8 cellular contexts compared by ENCODE assay signal in the genomic region with DNA sequence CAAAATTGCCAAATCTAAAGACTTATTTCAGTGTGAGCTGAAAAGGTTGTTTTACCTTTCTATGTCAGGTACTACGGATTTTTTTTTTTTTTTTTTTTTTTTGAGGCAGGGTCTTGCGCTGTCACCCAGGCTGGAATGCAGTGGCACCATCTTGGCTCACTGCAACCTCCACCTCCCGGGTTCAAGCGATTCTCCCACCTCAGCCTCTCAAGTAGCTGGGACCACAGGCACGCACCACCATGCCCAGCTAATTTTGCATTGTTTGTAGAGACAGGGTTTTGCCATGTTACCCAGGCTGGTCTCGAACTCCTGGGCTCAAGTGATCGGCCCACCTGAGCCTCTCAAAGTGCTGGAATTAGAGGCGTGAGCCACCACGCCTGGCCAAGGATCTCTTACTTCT. TPM values are rescaled to one million over a fixed set of nuclear protein-coding genes. Genes with fewer than 3 reads are reported as not detected.
DNase-seq lines count a peak whose midpoint lies in the region; ATAC-seq and TF ChIP-seq lines count a peak whose summit lies in the region.
"Not testable (repeated sequence)": the region's sequence is repeated elsewhere in the genome, so short reads cannot be mapped to it uniquely, and the experiment has no call there.

No MANE protein-coding gene starts in this region.

- 95% methylated on average over 9 of the region's 9 CpGs for WGBS in SK-N-SH (ENCODE audit: low lambda C conversion rate)

- not testable (repeated sequence) for H3K9me3 Mint-ChIP-seq in CD4-positive, alpha-beta T cell; activated T-helper 1 cell treated with anti-CD3 and anti-CD28 coated beads, Interleukin-12 subunit alpha, Interleukin-12 subunit beta, Interleukin-2, Interleukin-4 antibody, amounts not matched to agents 30 ng/mL and 10 ng/mL and 1 ng/mL, durations not matched to agents 14 hours and 24 hours and 36 hours; central memory CD8-positive, alpha-beta T cell; naive thymus-derived CD8-positive, alpha-beta T cell; stimulated activated memory B cell treated with anti-CD40 and anti-IgM and Interleukin-4, amounts not matched to agents 10 μg/mL and 1 μg/mL and 100 μg/mL, for 72 hours

- CTCF ChIA-PET in CD4-positive, alpha-beta T cell (lab: Charles Lee), result not testable (repeated sequence)
- CTCF ChIA-PET in SK-N-SH (lab: Yijun Ruan, JAX), result interaction anchor here (1.5 kb wide), 1 partner anchor 10 kb away, joined by 3 read pairs; no protein-coding TSS in a partner anchor

- POLR2A ChIA-PET in CD4-positive, alpha-beta T cell (lab: Charles Lee), result not testable (repeated sequence)
- POLR2A ChIA-PET in SK-N-SH (lab: Yijun Ruan, JAX), result interaction anchor here (2.0 kb wide), 1 partner anchor 18 kb away, joined by 11 read pairs; a partner anchor contains a TSS
- POLR2A ChIA-PET in naive thymus-derived CD8-positive, alpha-beta T cell (lab: Charles Lee), result interaction anchor here (0.8 to 1.1 kb wide), 2 partner anchors 15 to 17 kb away, joined by 3 to 7 read pairs; a partner anchor contains a TSS

- H3K36me3 Mint-ChIP-seq in CD4-positive, alpha-beta T cell (ENCODE audit: low read depth), result peaks cover 64% of the 10 kb centered on the region
- peaks cover 47% of the 10 kb centered on the region for H3K36me3 Mint-ChIP-seq in activated T-helper 1 cell treated with anti-CD3 and anti-CD28 coated beads, Interleukin-12 subunit alpha, Interleukin-12 subunit beta, Interleukin-2, Interleukin-4 antibody, amounts not matched to agents 30 ng/mL and 10 ng/mL and 1 ng/mL, durations not matched to agents 14 hours and 24 hours and 36 hours (ENCODE audit: low read depth)
- peaks cover 25% of the 10 kb centered on the region for H3K36me3 Mint-ChIP-seq in central memory CD8-positive, alpha-beta T cell (ENCODE audit: insufficient read depth)
- peaks cover 0 to 29% (median 13%) of the 10 kb centered on the region in 3 donors for H3K36me3 Mint-ChIP-seq in naive thymus-derived CD8-positive, alpha-beta T cell
- peaks cover 21% of the 10 kb centered on the region for H3K36me3 Mint-ChIP-seq in stimulated activated memory B cell treated with anti-CD40 and anti-IgM and Interleukin-4, amounts not matched to agents 10 μg/mL and 1 μg/mL and 100 μg/mL, for 72 hours

- DNase-seq in CD4-positive, alpha-beta T cell; SK-N-SH; activated T-helper 1 cell treated with anti-CD3 and anti-CD28 coated beads, Interleukin-12 subunit alpha, Interleukin-12 subunit beta, Interleukin-2, Interleukin-4 antibody, amounts not matched to agents 30 ng/mL and 10 ng/mL and 1 ng/mL, durations not matched to agents 14 hours and 24 hours and 36 hours (ENCODE audit: low spot score); central memory CD8-positive, alpha-beta T cell (ENCODE audit: low spot score in 2 of 2); cardiac muscle cell (ENCODE audit: low read depth in 1 of 2, low spot score in 1 of 2); naive thymus-derived CD8-positive, alpha-beta T cell: not testable (repeated sequence)

- TF ChIP-seq EP300 in SK-N-SH (IDR thresholded peaks at IDR 0.05; ENCODE audit: borderline replicate concordance in 1 of 2, low read depth in 1 of 2, low read length in 1 of 2), result not testable (repeated sequence)

- peaks cover 76% of the 10 kb centered on the region for H3K4me1 Mint-ChIP-seq in CD4-positive, alpha-beta T cell (ENCODE audit: low read depth)
- H3K4me1 Mint-ChIP-seq in activated T-helper 1 cell treated with anti-CD3 and anti-CD28 coated beads, Interleukin-12 subunit alpha, Interleukin-12 subunit beta, Interleukin-2, Interleukin-4 antibody, amounts not matched to agents 30 ng/mL and 10 ng/mL and 1 ng/mL, durations not matched to agents 14 hours and 24 hours and 36 hours (ENCODE audit: low read depth), result peaks cover 67% of the 10 kb centered on the region
- H3K4me1 Mint-ChIP-seq in central memory CD8-positive, alpha-beta T cell, result peaks cover 61% of the 10 kb centered on the region
- H3K4me1 Mint-ChIP-seq in naive thymus-derived CD8-positive, alpha-beta T cell, result peaks cover 34 to 68% (median 63%) of the 10 kb centered on the region in 4 donors
- H3K4me1 Mint-ChIP-seq in stimulated activated memory B cell treated with anti-CD40 and anti-IgM and Interleukin-4, amounts not matched to agents 10 μg/mL and 1 μg/mL and 100 μg/mL, for 72 hours, result peaks cover 38% of the 10 kb centered on the region

- H3K9me3 ChIP-seq in CD4-positive, alpha-beta T cell (ENCODE audit: control insufficient read depth, low read length); HUES48 (ENCODE audit: control insufficient read depth, insufficient read depth, low read length); SK-N-SH; cardiac muscle cell (ENCODE audit: low read depth): not testable (repeated sequence)

- peaks cover 88% of the 10 kb centered on the region for H3K79me2 ChIP-seq in SK-N-SH (ENCODE audit: insufficient read depth)

- not testable (repeated sequence) for H3K9ac ChIP-seq in HUES48 (ENCODE audit: low read depth, low read length)
- H3K9ac ChIP-seq in SK-N-SH, result peak overlapping the region; percentile 89; the same call in 1 of the 2 replicates

- intact Hi-C loops in CD4-positive, alpha-beta T cell (cut with DNase I, micrococcal nuclease); activated T-helper 1 cell treated with anti-CD3 and anti-CD28 coated beads, Interleukin-12 subunit alpha, Interleukin-12 subunit beta, Interleukin-2, Interleukin-4 antibody, amounts not matched to agents 30 ng/mL and 10 ng/mL and 1 ng/mL, durations not matched to agents 14 hours and 24 hours and 36 hours (cut with micrococcal nuclease): not testable (repeated sequence)

- H3K4me1 ChIP-seq in HUES48 (ENCODE audit: control insufficient read depth, insufficient read depth, low read length), result not testable (repeated sequence)
- H3K4me1 ChIP-seq in SK-N-SH (ENCODE audit: control insufficient read depth in 1 of 2, insufficient read depth in 2 of 2, low read depth in 1 of 2, low read length in 1 of 2) (peaks cover 0 to 13% of the 10 kb centered on the region in 2 experiments; a peak in 2 of 4 replicates), cardiac muscle cell (ENCODE audit: low read depth) (peaks cover 18% of the 10 kb centered on the region)

- H4K20me1 ChIP-seq in SK-N-SH (ENCODE audit: insufficient read depth), result peaks cover 33% of the 10 kb centered on the region

- H3K36me3 ChIP-seq in HUES48 (ENCODE audit: control insufficient read depth, insufficient read depth, low read length) (peaks cover 44% of the 10 kb centered on the region), SK-N-SH (replicated peaks in 1 of 2; ENCODE audit: control insufficient read depth in 1 of 2, insufficient read depth in 2 of 2, low read length in 1 of 2) (peaks cover 31 to 41% of the 10 kb centered on the region in 2 experiments), cardiac muscle cell (peaks cover 10% of the 10 kb centered on the region)

- H3K27me3 ChIP-seq in CD4-positive, alpha-beta T cell (ENCODE audit: control insufficient read depth, insufficient read depth, low read length); HUES48 (ENCODE audit: control insufficient read depth, insufficient read depth, low read length); SK-N-SH (ENCODE audit: insufficient read depth); cardiac muscle cell: not testable (repeated sequence)

- H3K4me2 ChIP-seq in SK-N-SH, result peak overlapping the region; percentile 80

- not testable (repeated sequence) for H3K9me2 ChIP-seq in SK-N-SH

- H3K27ac ChIP-seq in CD4-positive, alpha-beta T cell (ENCODE audit: low read depth, low read length); HUES48 (ENCODE audit: low read depth, low read length); cardiac muscle cell: not testable (repeated sequence)
- 0 out of 4 replicates have a peak overlapping the region, but pooled peaks of 1 of the 2 experiments have one; percentile 95 for H3K27ac ChIP-seq in SK-N-SH (ENCODE audit: low read depth in 2 of 2, low read length in 1 of 2)

- not testable (repeated sequence) for H2AFZ ChIP-seq in SK-N-SH (ENCODE audit: low read depth)

- TF ChIP-seq RAD21 in SK-N-SH (IDR thresholded peaks at IDR 0.05; ENCODE audit: low read length), result not testable (repeated sequence)

- H3F3A ChIP-seq in SK-N-SH (replicated peaks; ENCODE audit: insufficient read depth), result peaks cover 40% of the 10 kb centered on the region

- H3K4me3 ChIP-seq in HUES48 (ENCODE audit: low read depth, low read length) (peak overlapping the region; percentile 98), SK-N-SH (ENCODE audit: low read depth in 2 of 2, low read length in 1 of 2) (peak overlapping the region; percentile 83 to 97; a peak in 3 of 4 replicates), cardiac muscle cell (peak overlapping the region; percentile 97)

- peak overlapping the region; percentile 93 for H3K4me3 Mint-ChIP-seq in CD4-positive, alpha-beta T cell
- peak overlapping the region; percentile 98 for H3K4me3 Mint-ChIP-seq in activated T-helper 1 cell treated with anti-CD3 and anti-CD28 coated beads, Interleukin-12 subunit alpha, Interleukin-12 subunit beta, Interleukin-2, Interleukin-4 antibody, amounts not matched to agents 30 ng/mL and 10 ng/mL and 1 ng/mL, durations not matched to agents 14 hours and 24 hours and 36 hours
- peak overlapping the region; percentile 98 for H3K4me3 Mint-ChIP-seq in central memory CD8-positive, alpha-beta T cell
- peak overlapping the region; percentile 50 to 99 (median 98) for H3K4me3 Mint-ChIP-seq in naive thymus-derived CD8-positive, alpha-beta T cell
- peak overlapping the region; percentile 95 for H3K4me3 Mint-ChIP-seq in stimulated activated memory B cell treated with anti-CD40 and anti-IgM and Interleukin-4, amounts not matched to agents 10 μg/mL and 1 μg/mL and 100 μg/mL, for 72 hours

- TF ChIP-seq CTCF in CD4-positive, alpha-beta T cell (IDR thresholded peaks at IDR 0.05); SK-N-SH (IDR thresholded peaks at IDR 0.05); cardiac muscle cell (IDR thresholded peaks at IDR 0.05; ENCODE audit: low read depth, low read length): not testable (repeated sequence)

- H3K27ac Mint-ChIP-seq in CD4-positive, alpha-beta T cell, result peak overlapping the region; percentile 87
- not testable (repeated sequence) for H3K27ac Mint-ChIP-seq in activated T-helper 1 cell treated with anti-CD3 and anti-CD28 coated beads, Interleukin-12 subunit alpha, Interleukin-12 subunit beta, Interleukin-2, Interleukin-4 antibody, amounts not matched to agents 30 ng/mL and 10 ng/mL and 1 ng/mL, durations not matched to agents 14 hours and 24 hours and 36 hours
- H3K27ac Mint-ChIP-seq in central memory CD8-positive, alpha-beta T cell (ENCODE audit: low read depth), result peak overlapping the region; percentile 96
- H3K27ac Mint-ChIP-seq in naive thymus-derived CD8-positive, alpha-beta T cell, result peak overlapping the region in 8 of 10 donors; percentile 22 to 94 (median 82)
- peak overlapping the region; percentile 23 for H3K27ac Mint-ChIP-seq in stimulated activated memory B cell treated with anti-CD40 and anti-IgM and Interleukin-4, amounts not matched to agents 10 μg/mL and 1 μg/mL and 100 μg/mL, for 72 hours

- ATAC-seq in CD4-positive, alpha-beta T cell (ENCODE audit: poor library complexity); central memory CD8-positive, alpha-beta T cell (replicated peaks; ENCODE audit: extremely low read depth, poor library complexity, severe bottlenecking); naive thymus-derived CD8-positive, alpha-beta T cell; stimulated activated memory B cell treated with anti-CD40 and anti-IgM and Interleukin-4, amounts not matched to agents 10 μg/mL and 1 μg/mL and 100 μg/mL, for 72 hours: not testable (repeated sequence)

- not testable (repeated sequence) for H3K27me3 Mint-ChIP-seq in CD4-positive, alpha-beta T cell; activated T-helper 1 cell treated with anti-CD3 and anti-CD28 coated beads, Interleukin-12 subunit alpha, Interleukin-12 subunit beta, Interleukin-2, Interleukin-4 antibody, amounts not matched to agents 30 ng/mL and 10 ng/mL and 1 ng/mL, durations not matched to agents 14 hours and 24 hours and 36 hours (ENCODE audit: insufficient read depth); central memory CD8-positive, alpha-beta T cell; naive thymus-derived CD8-positive, alpha-beta T cell; stimulated activated memory B cell treated with anti-CD40 and anti-IgM and Interleukin-4, amounts not matched to agents 10 μg/mL and 1 μg/mL and 100 μg/mL, for 72 hours

RNA-seq across cellular contexts. Expression of a gene that starts 1.7 kb away (rescaled TPM):
- total RNA-seq in CD4-positive, alpha-beta T cell, result 10 to 100 TPM in 1 of 2 experiments, 1 to 10 TPM in 1; 9.3 to 11.2 TPM
- 7.7 and 9.7 TPM in 2 replicates for polyA plus RNA-seq in SK-N-SH (2012; rRNA removed)
- polyA plus RNA-seq in SK-N-SH (2012; cell fraction: cytosol; rRNA removed), result 10.0 and 10.8 TPM in 2 replicates
- 16.3 and 17.2 TPM in 2 replicates for polyA plus RNA-seq in SK-N-SH (2012; cell fraction: nucleus; rRNA removed)
- 22.7 and 23.2 TPM in 2 replicates for total RNA-seq in activated T-helper 1 cell treated with anti-CD3 and anti-CD28 coated beads, Interleukin-12 subunit alpha, Interleukin-12 subunit beta, Interleukin-2, Interleukin-4 antibody, amounts not matched to agents 30 ng/mL and 10 ng/mL and 1 ng/mL, durations not matched to agents 14 hours and 24 hours and 36 hours
- 16.7 and 20.0 TPM in 2 replicates for total RNA-seq in cardiac muscle cell
- polyA plus RNA-seq in cardiac muscle cell, result 21.0 and 26.0 TPM in 2 replicates
- 10 to 100 TPM; 14.6 to 17.4 TPM for total RNA-seq in naive thymus-derived CD8-positive, alpha-beta T cell
- 1 to 10 TPM; 7.3 to 9.5 (median 7.7) TPM for polyA plus RNA-seq in naive thymus-derived CD8-positive, alpha-beta T cell

RNA-seq across cellular contexts. Expression of a gene that starts 17.9 kb away (rescaled TPM):
- total RNA-seq in CD4-positive, alpha-beta T cell, result 1 to 10 TPM; 3.0 to 3.3 TPM
- polyA plus RNA-seq in SK-N-SH (2012; rRNA removed), result 10.6 and 12.5 TPM in 2 replicates
- 15.1 and 20.7 TPM in 2 replicates for polyA plus RNA-seq in SK-N-SH (2012; cell fraction: cytosol; rRNA removed)
- 10.3 and 13.0 TPM in 2 replicates for polyA plus RNA-seq in SK-N-SH (2012; cell fraction: nucleus; rRNA removed)
- 29.4 and 33.2 TPM in 2 replicates for total RNA-seq in activated T-helper 1 cell treated with anti-CD3 and anti-CD28 coated beads, Interleukin-12 subunit alpha, Interleukin-12 subunit beta, Interleukin-2, Interleukin-4 antibody, amounts not matched to agents 30 ng/mL and 10 ng/mL and 1 ng/mL, durations not matched to agents 14 hours and 24 hours and 36 hours
- 9.9 and 16.6 TPM in 2 replicates for total RNA-seq in cardiac muscle cell
- 9.6 and 30.1 TPM in 2 replicates for polyA plus RNA-seq in cardiac muscle cell
- total RNA-seq in naive thymus-derived CD8-positive, alpha-beta T cell, result 1 to 10 TPM; 7.8 TPM
- 1 to 10 TPM; 4.3 to 7.1 (median 5.9) TPM for polyA plus RNA-seq in naive thymus-derived CD8-positive, alpha-beta T cell
